ENCODE assay signal across 16 cellular contexts in genomic region chr1:247228133-247228532, GRCh38. TPM values are rescaled to one million over a fixed set of nuclear protein-coding genes. Genes with fewer than 3 reads are reported as not detected.
A peak's percentile ranks its signal among the peaks of the same experiment; 100 is the strongest.
DNase-seq lines count a peak whose midpoint lies in the region; TF ChIP-seq lines count a peak whose summit lies in the region.
"Had no signal": no experiment of that assay in that cellular context is flagged by ENCODE, and none has a peak within 500 bp of the region (broad histone marks: within the 10 kb centered on the region; RNA-seq: fewer than 3 reads in every experiment).

No MANE protein-coding gene starts in this region.

- H3K9me3 Mint-ChIP-seq in activated naive CD8-positive, alpha-beta T cell treated with anti-CD3 and anti-CD28 coated beads for 36 hours, result peaks cover 22% of the 10 kb centered on the region
- peaks cover 18% of the 10 kb centered on the region for H3K9me3 Mint-ChIP-seq in glutamatergic neuron (ENCODE audit: unreplicated experiment)

- no peak overlapping the region for H3K4me3 Mint-ChIP-seq in activated naive CD8-positive, alpha-beta T cell treated with anti-CD3 and anti-CD28 coated beads for 36 hours
- no peak overlapping the region for H3K4me3 Mint-ChIP-seq in glutamatergic neuron (ENCODE audit: unreplicated experiment)

- DNase-seq in AG09309 (ENCODE audit: low read depth) (peak; percentile 2), EL (peak; percentile 45), OCI-M1 (lab: John Stamatoyannopoulos, UW) (peak; percentile 88), fibroblast of mammary gland (ENCODE audit: low read depth) (peak; percentile 35), NCI-H2227 treated with DMSO at 0.1 percent for 48 hours (lab: John Stamatoyannopoulos, UW) (no peak), NCI-H2081 treated with DMSO at 0.1 percent for 48 hours (lab: John Stamatoyannopoulos, UW) (no peak), glutamatergic neuron (no peak)
- DNase-seq in activated naive CD8-positive, alpha-beta T cell treated with anti-CD3 and anti-CD28 coated beads for 36 hours, result no peak
- DNase-seq: activated CD4-positive, alpha-beta T cell treated with anti-CD3 and anti-CD28 coated beads for 1 hour; colonic mucosa; mucosa of descending colon; NCI-H1930; stimulated activated CD4-positive, alpha-beta T cell treated with anti-CD3 and anti-CD28 coated beads, Interleukin-12 subunit alpha, Interleukin-12 subunit beta, amount 100 ng/mL, for 4 hours; SW 1271 had no signal

- no peak for TF ChIP-seq CTCF in AG09309 (IDR thresholded peaks at IDR 0.05; ENCODE audit: control insufficient read depth, insufficient read depth, low read depth, low read length, missing control alignments)
- TF ChIP-seq CTCF in fibroblast of mammary gland (conservative IDR thresholded peaks at IDR 0.05; ENCODE audit: control insufficient read depth, insufficient read depth, low read depth, low read length), result no peak
- TF ChIP-seq CTCF in glutamatergic neuron (IDR thresholded peaks at IDR 0.05; ENCODE audit: partially characterized antibody, unreplicated experiment), result no peak

- H3K4me3 ChIP-seq in AG09309 (ENCODE audit: control insufficient read depth, low read depth, low read length), result no peak overlapping the region
- no peak overlapping the region for H3K4me3 ChIP-seq in fibroblast of mammary gland (ENCODE audit: control insufficient read depth, low read depth, low read length)
- H3K4me3 ChIP-seq: colonic mucosa, mucosa of descending colon had no signal

- no peaks in the 10 kb centered on the region for H3K4me1 Mint-ChIP-seq in activated naive CD8-positive, alpha-beta T cell treated with anti-CD3 and anti-CD28 coated beads for 36 hours
- H3K4me1 Mint-ChIP-seq in glutamatergic neuron (ENCODE audit: low read depth, unreplicated experiment), result no peaks in the 10 kb centered on the region

- no peaks in the 10 kb centered on the region for H3K27me3 Mint-ChIP-seq in activated naive CD8-positive, alpha-beta T cell treated with anti-CD3 and anti-CD28 coated beads for 36 hours
- H3K27me3 Mint-ChIP-seq in glutamatergic neuron (ENCODE audit: unreplicated experiment), result peaks cover 5% of the 10 kb centered on the region

- H3K36me3 Mint-ChIP-seq in activated naive CD8-positive, alpha-beta T cell treated with anti-CD3 and anti-CD28 coated beads for 36 hours, result peaks cover 14% of the 10 kb centered on the region
- H3K36me3 Mint-ChIP-seq in glutamatergic neuron (ENCODE audit: unreplicated experiment), result peaks cover 26% of the 10 kb centered on the region

- H3K27ac Mint-ChIP-seq in activated naive CD8-positive, alpha-beta T cell treated with anti-CD3 and anti-CD28 coated beads for 36 hours, result no peak overlapping the region
- H3K27ac Mint-ChIP-seq in glutamatergic neuron (ENCODE audit: unreplicated experiment), result no peak overlapping the region

RNA-seq across cellular contexts. Expression of gene VN1R5, which starts 27.7 kb away (rescaled TPM):
- total RNA-seq in activated naive CD8-positive, alpha-beta T cell treated with anti-CD3 and anti-CD28 coated beads for 36 hours, result not detected
- total RNA-seq in glutamatergic neuron (ENCODE audit: unreplicated experiment), result not detected
- total RNA-seq: colonic mucosa, esophagus mucosa, mucosa of descending colon, subcutaneous adipose tissue had no signal

RNA-seq across cellular contexts. Expression of gene ZNF124, which starts 56.3 kb away (rescaled TPM):
- 10 to 100 TPM; 20.7 to 21.5 TPM for total RNA-seq in activated naive CD8-positive, alpha-beta T cell treated with anti-CD3 and anti-CD28 coated beads for 36 hours
- total RNA-seq in glutamatergic neuron (ENCODE audit: unreplicated experiment), result 137 TPM

Comparison
In these comparisons a context has a peak if more than half of its experiments do, and no peak if none do; other contexts are left out.
1. DNase-seq: peak in AG09309 (single experiment), EL (single experiment), OCI-M1 (single experiment) and fibroblast of mammary gland (single experiment); none in NCI-H2227 treated with DMSO at 0.1 percent for 48 hours (single experiment), NCI-H2081 treated with DMSO at 0.1 percent for 48 hours (single experiment), activated naive CD8-positive, alpha-beta T cell treated with anti-CD3 and anti-CD28 coated beads for 36 hours (single experiment) and glutamatergic neuron (single experiment).